19 cellular contexts compared by ENCODE assay signal in the genomic region with DNA sequence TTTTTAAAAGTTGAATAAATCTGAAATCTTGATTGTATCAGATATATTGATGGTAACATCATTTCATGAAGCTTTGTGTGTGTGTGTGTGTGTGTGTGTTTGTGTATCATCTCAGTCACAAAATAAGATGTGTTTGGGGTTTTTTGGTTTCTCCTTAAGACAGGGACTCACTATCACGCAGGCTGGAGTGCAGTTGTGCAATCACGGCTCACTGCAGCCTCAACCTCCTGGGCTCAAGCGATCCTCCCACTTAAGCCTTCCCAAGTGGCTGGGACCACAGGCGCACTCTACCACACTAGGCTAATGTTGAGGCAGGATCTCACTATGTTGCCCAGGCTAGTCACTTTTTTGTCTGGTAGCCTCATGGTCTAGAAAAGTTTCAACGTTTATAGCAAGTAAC.
"Had no signal": no experiment of that assay in that cellular context is flagged by ENCODE, and none has a peak within 500 bp of the region (broad histone marks: within the 10 kb centered on the region; RNA-seq: fewer than 3 reads in every experiment).

No MANE protein-coding gene starts in this region.

- H3K36me3 ChIP-seq: adrenal gland, breast epithelium, Peyer's patch, SJSA1 had no signal

- H3K4me3 ChIP-seq: adrenal gland, breast epithelium, Peyer's patch, SJSA1 had no signal

- H3K9me3 Mint-ChIP-seq: activated naive CD8-positive, alpha-beta T cell treated with anti-CD3 and anti-CD28 coated beads, Interleukin-2, amount 10 ng/mL, durations not matched to agents 7 days and 5 days; T-helper 2 cell treated with Interferon-gamma antibody and Interleukin-4, amounts not matched to agents 5 μg/mL and 100 μg/mL, for 36 hours had no signal

- H3K9me3 ChIP-seq: adrenal gland, breast epithelium, Peyer's patch, SJSA1 had no signal

- H3K4me3 Mint-ChIP-seq: activated CD8-positive, alpha-beta T cell treated with anti-CD3 and anti-CD28 coated beads, Interleukin-2, amount 10 ng/mL, durations not matched to agents 7 days and 5 days; activated naive CD8-positive, alpha-beta T cell treated with anti-CD3 and anti-CD28 coated beads, Interleukin-2, amount 10 ng/mL, durations not matched to agents 7 days and 5 days had no signal

- DNase-seq: activated CD4-positive, alpha-beta T cell treated with anti-CD3 and anti-CD28 coated beads, Interleukin-2, amount 50 U/mL, for 4 hours; activated CD4-positive, CD25-positive, alpha-beta regulatory T cell treated with anti-CD3 and anti-CD28 coated beads, Interleukin-2, amount 50 U/mL, for 72 hours; activated CD8-positive, alpha-beta memory T cell treated with anti-CD3 and anti-CD28 coated beads, Interleukin-2, amount 50 U/mL, for 48 hours; activated naive CD4-positive, alpha-beta T cell treated with anti-CD3 and anti-CD28 coated beads, Interleukin-2, amount 50 U/mL, for 16 hours; activated naive CD8-positive, alpha-beta T cell treated with anti-CD3 and anti-CD28 coated beads, Interleukin-2, amount 10 ng/mL, durations not matched to agents 7 days and 5 days; activated T-cell treated with anti-CD3 and anti-CD28 coated beads, Interleukin-2, amount 50 U/mL, for 1 hour; KG1; NCI-H1092; NCI-H2171; NCI-H510A; NCI-H526 treated with DMSO at 0.1 percent for 48 hours; Peyer's patch; SHP77; SW 1271 had no signal

- H3K27me3 ChIP-seq: adrenal gland, breast epithelium, Peyer's patch, SJSA1 had no signal

- H3K4me1 ChIP-seq: breast epithelium, Peyer's patch had no signal

- H3K27ac ChIP-seq: adrenal gland, breast epithelium, Peyer's patch, SJSA1 had no signal

- H3K27ac Mint-ChIP-seq: activated CD8-positive, alpha-beta T cell treated with anti-CD3 and anti-CD28 coated beads, Interleukin-2, amount 10 ng/mL, durations not matched to agents 7 days and 5 days; activated naive CD8-positive, alpha-beta T cell treated with anti-CD3 and anti-CD28 coated beads, Interleukin-2, amount 10 ng/mL, durations not matched to agents 7 days and 5 days had no signal
